1 cellular context compared by ENCODE assay signal in genomic region chr2:20661028-20661980, GRCh38.
TF ChIP-seq lines count a peak whose summit lies in the region.

No MANE protein-coding gene starts in this region.

TF ChIP-seq in HepG2, 621 proteins besides CTCF, POLR2A, EP300 and RAD21 (continued from another document and continues in another):
- no peak for TF ChIP-seq LCORL (IDR thresholded peaks at IDR 0.05)
- peak; percentile 87 for TF ChIP-seq LCORL (CRISPR knock-in tag; IDR thresholded peaks at IDR 0.05)
- TF ChIP-seq ZFP41 (CRISPR knock-in tag; IDR thresholded peaks at IDR 0.05; ENCODE audit: borderline replicate concordance): peak; percentile 41; the same call in 1 of the 2 replicates
- peak; percentile 40; the same call in 1 of the 2 replicates for TF ChIP-seq SAP130 (CRISPR knock-in tag; IDR thresholded peaks at IDR 0.05; ENCODE audit: low read depth)
- no peak for TF ChIP-seq PITX1 (CRISPR knock-in tag; IDR thresholded peaks at IDR 0.05)
- TF ChIP-seq ELF1 (CRISPR knock-in tag; IDR thresholded peaks at IDR 0.05): peak; percentile 54; the same call in 1 of the 2 replicates
- peak; percentile 44; the same call in 1 of the 2 replicates for TF ChIP-seq ZMYM4 (CRISPR knock-in tag; IDR thresholded peaks at IDR 0.05)
- peak; percentile 33; the same call in 1 of the 2 replicates for TF ChIP-seq ZNF598 (CRISPR knock-in tag; IDR thresholded peaks at IDR 0.05; ENCODE audit: borderline replicate concordance)
- TF ChIP-seq ZNF430 (CRISPR knock-in tag; IDR thresholded peaks at IDR 0.05): no peak; the same call in 1 of the 2 replicates
- TF ChIP-seq SOX6 (IDR thresholded peaks at IDR 0.05): no peak
- peak; percentile 54 for TF ChIP-seq SOX6 (CRISPR knock-in tag; IDR thresholded peaks at IDR 0.05)
- 0 out of 2 replicates have a peak, but pooled peaks have one; percentile 33 for TF ChIP-seq NFKBIZ (CRISPR knock-in tag; IDR thresholded peaks at IDR 0.05)
- TF ChIP-seq, protein P1, sequence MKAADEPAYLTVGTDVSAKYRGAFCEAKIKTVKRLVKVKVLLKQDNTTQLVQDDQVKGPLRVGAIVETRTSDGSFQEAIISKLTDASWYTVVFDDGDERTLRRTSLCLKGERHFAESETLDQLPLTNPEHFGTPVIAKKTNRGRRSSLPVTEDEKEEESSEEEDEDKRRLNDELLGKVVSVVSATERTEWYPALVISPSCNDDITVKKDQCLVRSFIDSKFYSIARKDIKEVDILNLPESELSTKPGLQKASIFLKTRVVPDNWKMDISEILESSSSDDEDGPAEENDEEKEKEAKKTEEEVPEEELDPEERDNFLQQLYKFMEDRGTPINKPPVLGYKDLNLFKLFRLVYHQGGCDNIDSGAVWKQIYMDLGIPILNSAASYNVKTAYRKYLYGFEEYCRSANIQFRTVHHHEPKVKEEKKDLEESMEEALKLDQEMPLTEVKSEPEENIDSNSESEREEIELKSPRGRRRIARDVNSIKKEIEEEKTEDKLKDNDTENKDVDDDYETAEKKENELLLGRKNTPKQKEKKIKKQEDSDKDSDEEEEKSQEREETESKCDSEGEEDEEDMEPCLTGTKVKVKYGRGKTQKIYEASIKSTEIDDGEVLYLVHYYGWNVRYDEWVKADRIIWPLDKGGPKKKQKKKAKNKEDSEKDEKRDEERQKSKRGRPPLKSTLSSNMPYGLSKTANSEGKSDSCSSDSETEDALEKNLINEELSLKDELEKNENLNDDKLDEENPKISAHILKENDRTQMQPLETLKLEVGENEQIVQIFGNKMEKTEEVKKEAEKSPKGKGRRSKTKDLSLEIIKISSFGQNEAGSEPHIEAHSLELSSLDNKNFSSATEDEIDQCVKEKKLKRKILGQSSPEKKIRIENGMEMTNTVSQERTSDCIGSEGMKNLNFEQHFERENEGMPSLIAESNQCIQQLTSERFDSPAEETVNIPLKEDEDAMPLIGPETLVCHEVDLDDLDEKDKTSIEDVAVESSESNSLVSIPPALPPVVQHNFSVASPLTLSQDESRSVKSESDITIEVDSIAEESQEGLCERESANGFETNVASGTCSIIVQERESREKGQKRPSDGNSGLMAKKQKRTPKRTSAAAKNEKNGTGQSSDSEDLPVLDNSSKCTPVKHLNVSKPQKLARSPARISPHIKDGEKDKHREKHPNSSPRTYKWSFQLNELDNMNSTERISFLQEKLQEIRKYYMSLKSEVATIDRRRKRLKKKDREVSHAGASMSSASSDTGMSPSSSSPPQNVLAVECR (CRISPR knock-in tag; IDR thresholded peaks at IDR 0.05; ENCODE audit: borderline replicate concordance): peak; percentile 32; the same call in 1 of the 2 replicates
- TF ChIP-seq, protein P2, sequence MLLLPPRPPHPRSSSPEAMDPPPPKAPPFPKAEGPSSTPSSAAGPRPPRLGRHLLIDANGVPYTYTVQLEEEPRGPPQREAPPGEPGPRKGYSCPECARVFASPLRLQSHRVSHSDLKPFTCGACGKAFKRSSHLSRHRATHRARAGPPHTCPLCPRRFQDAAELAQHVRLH (CRISPR knock-in tag; IDR thresholded peaks at IDR 0.05; ENCODE audit: borderline replicate concordance, low read depth): peak; percentile 86; the same call in 1 of the 2 replicates
- TF ChIP-seq EEA1 (CRISPR knock-in tag; IDR thresholded peaks at IDR 0.05; ENCODE audit: borderline replicate concordance): no peak
- TF ChIP-seq IRF9 (CRISPR knock-in tag; IDR thresholded peaks at IDR 0.05; ENCODE audit: borderline replicate concordance): peak; percentile 45; the same call in 1 of the 2 replicates
- TF ChIP-seq ZNF382 (CRISPR knock-in tag; IDR thresholded peaks at IDR 0.05; ENCODE audit: borderline replicate concordance): no peak
- peak; percentile 64; the same call in 1 of the 2 replicates for TF ChIP-seq KDM2A (CRISPR knock-in tag; IDR thresholded peaks at IDR 0.05; ENCODE audit: borderline replicate concordance, low read depth)
- peak; percentile 57 for TF ChIP-seq FOXA3 (CRISPR knock-in tag; IDR thresholded peaks at IDR 0.05)
- 0 out of 2 replicates have a peak, but pooled peaks have one; percentile 28 for TF ChIP-seq WIZ (CRISPR knock-in tag; IDR thresholded peaks at IDR 0.05)
- TF ChIP-seq PATZ1 (CRISPR knock-in tag; IDR thresholded peaks at IDR 0.05): peak; percentile 44; the same call in 1 of the 2 replicates
- TF ChIP-seq, protein P3, sequence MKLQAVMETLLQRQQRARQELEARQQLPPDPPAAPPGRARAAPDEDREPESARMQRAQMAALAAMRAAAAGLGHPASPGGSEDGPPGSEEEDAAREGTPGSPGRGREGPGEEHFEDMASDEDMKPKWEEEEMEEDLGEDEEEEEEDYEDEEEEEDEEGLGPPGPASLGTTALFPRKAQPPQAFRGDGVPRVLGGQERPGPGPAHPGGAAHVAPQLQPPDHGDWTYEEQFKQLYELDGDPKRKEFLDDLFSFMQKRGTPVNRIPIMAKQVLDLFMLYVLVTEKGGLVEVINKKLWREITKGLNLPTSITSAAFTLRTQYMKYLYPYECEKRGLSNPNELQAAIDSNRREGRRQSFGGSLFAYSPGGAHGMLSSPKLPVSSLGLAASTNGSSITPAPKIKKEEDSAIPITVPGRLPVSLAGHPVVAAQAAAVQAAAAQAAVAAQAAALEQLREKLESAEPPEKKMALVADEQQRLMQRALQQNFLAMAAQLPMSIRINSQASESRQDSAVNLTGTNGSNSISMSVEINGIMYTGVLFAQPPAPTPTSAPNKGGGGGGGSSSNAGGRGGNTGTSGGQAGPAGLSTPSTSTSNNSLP (IDR thresholded peaks at IDR 0.05; ENCODE audit: low read depth, low read length): no peak
- TF ChIP-seq, protein P4, sequence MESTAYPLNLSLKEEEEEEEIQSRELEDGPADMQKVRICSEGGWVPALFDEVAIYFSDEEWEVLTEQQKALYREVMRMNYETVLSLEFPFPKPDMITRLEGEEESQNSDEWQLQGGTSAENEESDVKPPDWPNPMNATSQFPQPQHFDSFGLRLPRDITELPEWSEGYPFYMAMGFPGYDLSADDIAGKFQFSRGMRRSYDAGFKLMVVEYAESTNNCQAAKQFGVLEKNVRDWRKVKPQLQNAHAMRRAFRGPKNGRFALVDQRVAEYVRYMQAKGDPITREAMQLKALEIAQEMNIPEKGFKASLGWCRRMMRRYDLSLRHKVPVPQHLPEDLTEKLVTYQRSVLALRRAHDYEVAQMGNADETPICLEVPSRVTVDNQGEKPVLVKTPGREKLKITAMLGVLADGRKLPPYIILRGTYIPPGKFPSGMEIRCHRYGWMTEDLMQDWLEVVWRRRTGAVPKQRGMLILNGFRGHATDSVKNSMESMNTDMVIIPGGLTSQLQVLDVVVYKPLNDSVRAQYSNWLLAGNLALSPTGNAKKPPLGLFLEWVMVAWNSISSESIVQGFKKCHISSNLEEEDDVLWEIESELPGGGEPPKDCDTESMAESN (CRISPR knock-in tag; conservative IDR thresholded peaks at IDR 0.05): 0 out of 2 replicates have a peak, but pooled peaks have one; percentile 56
- TF ChIP-seq CHD4 (IDR thresholded peaks at IDR 0.05; ENCODE audit: borderline replicate concordance, low read length): peak; percentile 89
- 0 out of 3 replicates have a peak, but pooled peaks have one; percentile 29 for TF ChIP-seq MXI1 (IDR thresholded peaks at IDR 0.05; ENCODE audit: borderline replicate concordance, low read depth, low read length)
- TF ChIP-seq GTF3A (CRISPR knock-in tag; conservative IDR thresholded peaks at IDR 0.05): no peak
- TF ChIP-seq, protein P5, sequence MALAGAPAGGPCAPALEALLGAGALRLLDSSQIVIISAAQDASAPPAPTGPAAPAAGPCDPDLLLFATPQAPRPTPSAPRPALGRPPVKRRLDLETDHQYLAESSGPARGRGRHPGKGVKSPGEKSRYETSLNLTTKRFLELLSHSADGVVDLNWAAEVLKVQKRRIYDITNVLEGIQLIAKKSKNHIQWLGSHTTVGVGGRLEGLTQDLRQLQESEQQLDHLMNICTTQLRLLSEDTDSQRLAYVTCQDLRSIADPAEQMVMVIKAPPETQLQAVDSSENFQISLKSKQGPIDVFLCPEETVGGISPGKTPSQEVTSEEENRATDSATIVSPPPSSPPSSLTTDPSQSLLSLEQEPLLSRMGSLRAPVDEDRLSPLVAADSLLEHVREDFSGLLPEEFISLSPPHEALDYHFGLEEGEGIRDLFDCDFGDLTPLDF (CRISPR knock-in tag; IDR thresholded peaks at IDR 0.05): no peak
- TF ChIP-seq BCL3 (CRISPR knock-in tag; IDR thresholded peaks at IDR 0.05): 0 out of 2 replicates have a peak, but pooled peaks have one; percentile 35
- no peak for TF ChIP-seq ZNF792 (CRISPR knock-in tag; IDR thresholded peaks at IDR 0.05)
- TF ChIP-seq ZNF841 (CRISPR knock-in tag; IDR thresholded peaks at IDR 0.05; ENCODE audit: borderline replicate concordance): no peak
- no peak for TF ChIP-seq CREB3 (CRISPR knock-in tag; IDR thresholded peaks at IDR 0.05)
- peak; percentile 45 for TF ChIP-seq POGZ (CRISPR knock-in tag; IDR thresholded peaks at IDR 0.05)
- TF ChIP-seq HNF1B (CRISPR knock-in tag; IDR thresholded peaks at IDR 0.05): peak; percentile 80
- 0 out of 2 replicates have a peak, but pooled peaks have one; percentile 44 for TF ChIP-seq ERF (CRISPR knock-in tag; IDR thresholded peaks at IDR 0.05)
- TF ChIP-seq BRD4 (CRISPR knock-in tag; IDR thresholded peaks at IDR 0.05): no peak
- TF ChIP-seq ZSCAN31 (CRISPR knock-in tag; IDR thresholded peaks at IDR 0.05; ENCODE audit: low read depth): 0 out of 2 replicates have a peak, but pooled peaks have one; percentile 18
- TF ChIP-seq, protein P6, sequence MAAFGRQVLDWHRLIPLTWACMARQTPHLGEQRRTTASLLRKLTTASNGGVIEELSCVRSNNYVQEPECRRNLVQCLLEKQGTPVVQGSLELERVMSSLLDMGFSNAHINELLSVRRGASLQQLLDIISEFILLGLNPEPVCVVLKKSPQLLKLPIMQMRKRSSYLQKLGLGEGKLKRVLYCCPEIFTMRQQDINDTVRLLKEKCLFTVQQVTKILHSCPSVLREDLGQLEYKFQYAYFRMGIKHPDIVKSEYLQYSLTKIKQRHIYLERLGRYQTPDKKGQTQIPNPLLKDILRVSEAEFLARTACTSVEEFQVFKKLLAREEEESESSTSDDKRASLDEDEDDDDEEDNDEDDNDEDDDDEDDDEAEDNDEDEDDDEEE (CRISPR knock-in tag; IDR thresholded peaks at IDR 0.05): 0 out of 2 replicates have a peak, but pooled peaks have one; percentile 46
- 0 out of 2 replicates have a peak, but pooled peaks have one; percentile 31 for TF ChIP-seq PPARG (CRISPR knock-in tag; conservative IDR thresholded peaks at IDR 0.05)
